In the genomic region with DNA sequence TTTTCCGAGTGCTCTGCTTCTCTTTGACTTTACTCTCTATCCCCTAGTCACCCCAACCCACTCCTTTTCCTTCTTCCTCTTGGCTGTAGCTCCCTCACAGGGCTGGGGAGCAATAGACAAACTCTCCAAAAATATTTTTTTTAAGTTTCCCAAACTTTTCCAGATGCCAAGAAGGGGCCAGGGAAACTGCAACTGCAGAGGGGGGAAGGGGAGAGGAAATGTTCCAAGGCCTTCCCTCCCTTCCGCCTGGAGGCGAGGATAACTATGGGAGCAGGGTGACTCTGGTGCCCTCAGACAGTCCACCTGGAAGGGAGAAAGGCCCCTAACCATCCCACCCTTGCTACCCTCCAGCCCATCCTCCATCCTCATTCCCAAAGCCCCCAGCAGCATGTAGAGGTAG, we compare ENCODE assay signal across 10 cellular contexts. TPM values are rescaled to one million over a fixed set of nuclear protein-coding genes. Genes with fewer than 3 reads are reported as not detected.
DNase-seq lines count a peak whose midpoint lies in the region; ATAC-seq and TF ChIP-seq lines count a peak whose summit lies in the region.
"Had no signal": no experiment of that assay in that cellular context is flagged by ENCODE, and none has a peak within 500 bp of the region (broad histone marks: within the 10 kb centered on the region; RNA-seq: fewer than 3 reads in every experiment).

No MANE protein-coding gene starts in this region.

- POLR2A ChIA-PET in MCF 10A (lab: Yijun Ruan, JAX), result interaction anchor here (1.1 kb wide), 1 partner anchor 28 kb away, joined by 3 read pairs; no protein-coding TSS in a partner anchor

- intact Hi-C loops in breast epithelium (cut with DNase I; ENCODE audit: low total_unique reads), result no loop called here
- intact Hi-C loops in MCF 10A (cut with micrococcal nuclease), result no loop called here
- intact Hi-C loops in vagina (cut with DNase I), result no loop called here

- H3K9me3 ChIP-seq in breast epithelium, result no peaks in the 10 kb centered on the region
- no peaks in the 10 kb centered on the region for H3K9me3 ChIP-seq in vagina

- H3K4me3 ChIP-seq in breast epithelium (peak overlapping the region in 2 of 3 donors; percentile 9 to 59), fibroblast of mammary gland (ENCODE audit: control insufficient read depth, low read depth, low read length) (no peak overlapping the region), vagina (no peak overlapping the region)

- DNase-seq in breast epithelium (ENCODE audit: low spot score in 2 of 2) (no peak), MCF 10A (ENCODE audit: unreplicated experiment) (no peak), fibroblast of mammary gland (ENCODE audit: low read depth) (peak; percentile 29), osteocyte (ENCODE audit: extremely low spot score, unreplicated experiment) (no peak), vagina (ENCODE audit: extremely low spot score in 2 of 2) (no peak), AG08396 (ENCODE audit: low spot score) (no peak), NCI-H2227 treated with DMSO at 0.1 percent for 48 hours (lab: John Stamatoyannopoulos, UW) (no peak)
- DNase-seq: NCI-H1105 treated with DMSO at 0.1 percent for 48 hours, WERI-Rb-1 had no signal

- H3K9me3 Mint-ChIP-seq in MCF 10A (ENCODE audit: unreplicated experiment) (no peaks in the 10 kb centered on the region), osteocyte (ENCODE audit: unreplicated experiment) (no peaks in the 10 kb centered on the region)

- TF ChIP-seq POLR2A in breast epithelium (IDR thresholded peaks at IDR 0.05), result no peak
- no peak for TF ChIP-seq POLR2A in vagina (IDR thresholded peaks at IDR 0.05)

- no peak overlapping the region for H3K4me3 Mint-ChIP-seq in MCF 10A (ENCODE audit: unreplicated experiment)
- H3K4me3 Mint-ChIP-seq in osteocyte (ENCODE audit: unreplicated experiment), result no peak overlapping the region

- H3K4me1 ChIP-seq in breast epithelium (peaks cover 67% of the 10 kb centered on the region in 2 donors), vagina (peaks cover 95% of the 10 kb centered on the region)

- no peak overlapping the region for H3K27ac Mint-ChIP-seq in MCF 10A (ENCODE audit: low read depth, unreplicated experiment)
- peak overlapping the region; percentile 94 for H3K27ac Mint-ChIP-seq in osteocyte (ENCODE audit: unreplicated experiment)

- H3K27ac ChIP-seq in breast epithelium (peak overlapping the region; percentile 93 to 100), vagina (peak overlapping the region; percentile 96)
- H3K27ac ChIP-seq: WERI-Rb-1 had no signal

- CTCF ChIA-PET in MCF 10A (lab: Yijun Ruan, JAX), result interaction anchor here (0.9 to 13.3 kb wide), 6 partner anchors 8 to 88 kb away, joined by 3 to 334 read pairs (median 5); no protein-coding TSS in a partner anchor

- H3K27me3 ChIP-seq in breast epithelium, result no peaks in the 10 kb centered on the region
- no peaks in the 10 kb centered on the region for H3K27me3 ChIP-seq in vagina

- no peaks in the 10 kb centered on the region for H3K36me3 ChIP-seq in breast epithelium
- H3K36me3 ChIP-seq in vagina, result no peaks in the 10 kb centered on the region
- H3K36me3 ChIP-seq: WERI-Rb-1 had no signal

- no peak for ATAC-seq in HG03460 (IDR thresholded peaks at IDR 0.05; ENCODE audit: unreplicated experiment)

- BruUV-seq in MCF 10A (replicated peaks; lab: Mats Ljungman, UMichigan), result no TSS peak

- H3K36me3 Mint-ChIP-seq in MCF 10A (ENCODE audit: insufficient read depth, unreplicated experiment) (peaks cover 4% of the 10 kb centered on the region), osteocyte (ENCODE audit: unreplicated experiment) (peaks cover 7% of the 10 kb centered on the region)

- H3K4me1 Mint-ChIP-seq in MCF 10A (ENCODE audit: insufficient read depth, unreplicated experiment), result peaks cover 48% of the 10 kb centered on the region
- peaks cover 77% of the 10 kb centered on the region for H3K4me1 Mint-ChIP-seq in osteocyte (ENCODE audit: unreplicated experiment)

- TF ChIP-seq CTCF in breast epithelium (IDR thresholded peaks at IDR 0.05) (no peak), MCF 10A (IDR thresholded peaks at IDR 0.05; ENCODE audit: unreplicated experiment) (no peak), fibroblast of mammary gland (conservative IDR thresholded peaks at IDR 0.05; ENCODE audit: control insufficient read depth, insufficient read depth, low read depth, low read length) (no peak), osteocyte (IDR thresholded peaks at IDR 0.05) (no peak), vagina (IDR thresholded peaks at IDR 0.05) (no peak)

- H3K27me3 Mint-ChIP-seq in MCF 10A (ENCODE audit: insufficient read depth, unreplicated experiment), result no peaks in the 10 kb centered on the region
- H3K27me3 Mint-ChIP-seq in osteocyte (ENCODE audit: unreplicated experiment), result no peaks in the 10 kb centered on the region

RNA-seq across cellular contexts. Expression of a gene that starts 49.4 kb away (rescaled TPM):
- total RNA-seq in breast epithelium (10 to 100 TPM in 1 of 3 donors, 1 to 10 TPM in 2; 7.0 to 21.0 (median 9.2) TPM), MCF 10A (2022) (not detected in 2 replicates), osteocyte (not detected in 2 replicates), vagina (11.5 TPM)

RNA-seq across cellular contexts. Expression of a gene that starts 58.0 kb away (rescaled TPM):
- 10 to 100 TPM; 43.6 to 53.9 (median 52.8) TPM for total RNA-seq in breast epithelium
- 26.9 and 27.2 TPM in 2 replicates for total RNA-seq in MCF 10A (2022)
- 87.0 and 93.7 TPM in 2 replicates for total RNA-seq in osteocyte
- total RNA-seq in vagina, result 81.8 TPM

Comparison
In these comparisons a context has a peak if more than half of its experiments do, and no peak if none do; other contexts are left out.
1. H3K4me3 ChIP-seq: peak in breast epithelium (2 of 3); none in fibroblast of mammary gland (single experiment) and vagina (0 of 2).